1 cellular context compared by ENCODE assay signal in the genomic region with DNA sequence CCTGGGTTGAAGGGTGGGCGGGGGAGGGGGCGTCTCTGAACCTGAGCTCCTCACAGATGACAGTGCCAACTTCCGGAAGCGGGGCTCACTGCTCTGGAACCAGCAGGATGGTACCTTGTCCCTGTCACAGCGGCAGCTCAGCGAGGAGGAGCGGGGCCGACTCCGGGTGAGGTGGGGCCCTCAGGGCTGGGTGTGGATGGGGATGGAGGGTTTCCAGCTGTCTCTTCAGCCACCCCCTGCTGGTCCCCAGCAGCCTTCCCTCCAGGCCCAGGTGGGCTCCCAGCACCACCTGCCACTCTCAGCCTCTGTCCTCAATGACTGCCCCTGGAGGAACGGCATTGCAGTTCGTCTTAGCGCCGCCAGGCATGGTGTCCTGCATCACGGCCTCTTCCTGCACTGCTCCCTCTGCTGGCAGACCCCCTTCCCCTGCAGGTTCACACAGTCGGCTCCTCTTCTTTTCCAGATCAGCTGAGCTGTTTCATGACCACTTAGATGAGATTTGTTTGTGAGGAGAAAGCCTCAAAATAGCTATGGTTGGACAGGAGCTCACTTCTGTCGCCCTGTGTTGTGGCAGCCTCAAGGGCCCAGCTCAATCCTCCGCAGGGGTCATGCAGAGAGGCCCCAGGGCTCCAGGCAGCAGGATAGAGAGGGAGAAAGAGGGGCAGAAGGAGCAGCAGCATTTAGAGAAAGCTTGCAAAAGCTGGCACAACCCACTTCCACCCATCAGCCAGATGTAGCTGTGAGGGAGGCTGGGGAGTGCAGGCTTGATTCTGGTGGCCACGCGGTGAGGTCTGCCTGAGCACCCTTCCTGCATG.
A peak's percentile ranks its signal among the peaks of the same experiment; 100 is the strongest.
TF ChIP-seq lines count a peak whose summit lies in the region.

No MANE protein-coding gene starts in this region.

TF ChIP-seq in HepG2, 621 proteins besides CTCF, POLR2A, EP300 and RAD21 (continued from another document and continues in another):
- TF ChIP-seq, protein P1, sequence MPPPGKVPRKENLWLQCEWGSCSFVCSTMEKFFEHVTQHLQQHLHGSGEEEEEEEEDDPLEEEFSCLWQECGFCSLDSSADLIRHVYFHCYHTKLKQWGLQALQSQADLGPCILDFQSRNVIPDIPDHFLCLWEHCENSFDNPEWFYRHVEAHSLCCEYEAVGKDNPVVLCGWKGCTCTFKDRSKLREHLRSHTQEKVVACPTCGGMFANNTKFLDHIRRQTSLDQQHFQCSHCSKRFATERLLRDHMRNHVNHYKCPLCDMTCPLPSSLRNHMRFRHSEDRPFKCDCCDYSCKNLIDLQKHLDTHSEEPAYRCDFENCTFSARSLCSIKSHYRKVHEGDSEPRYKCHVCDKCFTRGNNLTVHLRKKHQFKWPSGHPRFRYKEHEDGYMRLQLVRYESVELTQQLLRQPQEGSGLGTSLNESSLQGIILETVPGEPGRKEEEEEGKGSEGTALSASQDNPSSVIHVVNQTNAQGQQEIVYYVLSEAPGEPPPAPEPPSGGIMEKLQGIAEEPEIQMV (CRISPR knock-in tag; IDR thresholded peaks at IDR 0.05; ENCODE audit: low read depth) = no peak
- TF ChIP-seq ZNF12 (CRISPR knock-in tag; IDR thresholded peaks at IDR 0.05) (no peak), ZNF615 (CRISPR knock-in tag; IDR thresholded peaks at IDR 0.05; ENCODE audit: borderline replicate concordance) (no peak), MXI1 (IDR thresholded peaks at IDR 0.05; ENCODE audit: borderline replicate concordance, low read depth, low read length) (0 out of 3 replicates have a peak, but pooled peaks have one; percentile 10), SP1 (IDR thresholded peaks at IDR 0.05) (no peak), SP1 (CRISPR knock-in tag; IDR thresholded peaks at IDR 0.05) (0 out of 2 replicates have a peak, but pooled peaks have one; percentile 19), THAP11 (CRISPR knock-in tag; IDR thresholded peaks at IDR 0.05) (peak; percentile 52; the same call in 1 of the 2 replicates), HNRNPLL (IDR thresholded peaks at IDR 0.05; ENCODE audit: low read depth, low read length, poor library complexity, severe bottlenecking) (no peak), ZNF230 (CRISPR knock-in tag; IDR thresholded peaks at IDR 0.05) (no peak), JARID2 (CRISPR knock-in tag; IDR thresholded peaks at IDR 0.05; ENCODE audit: insufficient replicate concordance) (no peak), GABPB1 (CRISPR knock-in tag; IDR thresholded peaks at IDR 0.05) (peak; percentile 39; the same call in 1 of the 2 replicates), ZFX (CRISPR knock-in tag; IDR thresholded peaks at IDR 0.05; ENCODE audit: low read depth) (peak; percentile 41; the same call in 1 of the 2 replicates), FOXA3 (CRISPR knock-in tag; IDR thresholded peaks at IDR 0.05) (peak; percentile 27; the same call in 1 of the 2 replicates), KLF12 (CRISPR knock-in tag; IDR thresholded peaks at IDR 0.05; ENCODE audit: borderline replicate concordance) (no peak), ZNF772 (CRISPR knock-in tag; IDR thresholded peaks at IDR 0.05) (no peak), RFXAP (CRISPR knock-in tag; IDR thresholded peaks at IDR 0.05; ENCODE audit: borderline replicate concordance) (no peak), ZSCAN20 (CRISPR knock-in tag; IDR thresholded peaks at IDR 0.05; ENCODE audit: borderline replicate concordance) (no peak), FOXO1 (CRISPR knock-in tag; IDR thresholded peaks at IDR 0.05) (0 out of 2 replicates have a peak, but pooled peaks have one; percentile 20), ZNF143 (CRISPR knock-in tag; IDR thresholded peaks at IDR 0.05) (no peak), RXRA (CRISPR knock-in tag; IDR thresholded peaks at IDR 0.05) (0 out of 2 replicates have a peak, but pooled peaks have one; percentile 27), THYN1 (CRISPR knock-in tag; IDR thresholded peaks at IDR 0.05; ENCODE audit: borderline replicate concordance, low read depth) (no peak), ISL2 (CRISPR knock-in tag; IDR thresholded peaks at IDR 0.05) (no peak), TEAD3 (CRISPR knock-in tag; optimal IDR thresholded peaks at IDR 0.05; ENCODE audit: borderline replicate concordance) (peak; percentile 64), ZNF138 (CRISPR knock-in tag; IDR thresholded peaks at IDR 0.05; ENCODE audit: low read depth) (no peak), SAFB2 (CRISPR knock-in tag; IDR thresholded peaks at IDR 0.05; ENCODE audit: borderline replicate concordance, low read depth) (no peak), ERF (CRISPR knock-in tag; IDR thresholded peaks at IDR 0.05) (0 out of 2 replicates have a peak, but pooled peaks have one; percentile 54), U2AF1 (optimal IDR thresholded peaks at IDR 0.05; ENCODE audit: low read depth, low read length) (no peak), ZNF326 (CRISPR knock-in tag; IDR thresholded peaks at IDR 0.05; ENCODE audit: borderline replicate concordance) (no peak)
- TF ChIP-seq, protein P2, sequence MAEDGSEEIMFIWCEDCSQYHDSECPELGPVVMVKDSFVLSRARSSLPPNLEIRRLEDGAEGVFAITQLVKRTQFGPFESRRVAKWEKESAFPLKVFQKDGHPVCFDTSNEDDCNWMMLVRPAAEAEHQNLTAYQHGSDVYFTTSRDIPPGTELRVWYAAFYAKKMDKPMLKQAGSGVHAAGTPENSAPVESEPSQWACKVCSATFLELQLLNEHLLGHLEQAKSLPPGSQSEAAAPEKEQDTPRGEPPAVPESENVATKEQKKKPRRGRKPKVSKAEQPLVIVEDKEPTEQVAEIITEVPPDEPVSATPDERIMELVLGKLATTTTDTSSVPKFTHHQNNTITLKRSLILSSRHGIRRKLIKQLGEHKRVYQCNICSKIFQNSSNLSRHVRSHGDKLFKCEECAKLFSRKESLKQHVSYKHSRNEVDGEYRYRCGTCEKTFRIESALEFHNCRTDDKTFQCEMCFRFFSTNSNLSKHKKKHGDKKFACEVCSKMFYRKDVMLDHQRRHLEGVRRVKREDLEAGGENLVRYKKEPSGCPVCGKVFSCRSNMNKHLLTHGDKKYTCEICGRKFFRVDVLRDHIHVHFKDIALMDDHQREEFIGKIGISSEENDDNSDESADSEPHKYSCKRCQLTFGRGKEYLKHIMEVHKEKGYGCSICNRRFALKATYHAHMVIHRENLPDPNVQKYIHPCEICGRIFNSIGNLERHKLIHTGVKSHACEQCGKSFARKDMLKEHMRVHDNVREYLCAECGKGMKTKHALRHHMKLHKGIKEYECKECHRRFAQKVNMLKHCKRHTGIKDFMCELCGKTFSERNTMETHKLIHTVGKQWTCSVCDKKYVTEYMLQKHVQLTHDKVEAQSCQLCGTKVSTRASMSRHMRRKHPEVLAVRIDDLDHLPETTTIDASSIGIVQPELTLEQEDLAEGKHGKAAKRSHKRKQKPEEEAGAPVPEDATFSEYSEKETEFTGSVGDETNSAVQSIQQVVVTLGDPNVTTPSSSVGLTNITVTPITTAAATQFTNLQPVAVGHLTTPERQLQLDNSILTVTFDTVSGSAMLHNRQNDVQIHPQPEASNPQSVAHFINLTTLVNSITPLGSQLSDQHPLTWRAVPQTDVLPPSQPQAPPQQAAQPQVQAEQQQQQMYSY (CRISPR knock-in tag; IDR thresholded peaks at IDR 0.05) = no peak
- TF ChIP-seq, protein P3, sequence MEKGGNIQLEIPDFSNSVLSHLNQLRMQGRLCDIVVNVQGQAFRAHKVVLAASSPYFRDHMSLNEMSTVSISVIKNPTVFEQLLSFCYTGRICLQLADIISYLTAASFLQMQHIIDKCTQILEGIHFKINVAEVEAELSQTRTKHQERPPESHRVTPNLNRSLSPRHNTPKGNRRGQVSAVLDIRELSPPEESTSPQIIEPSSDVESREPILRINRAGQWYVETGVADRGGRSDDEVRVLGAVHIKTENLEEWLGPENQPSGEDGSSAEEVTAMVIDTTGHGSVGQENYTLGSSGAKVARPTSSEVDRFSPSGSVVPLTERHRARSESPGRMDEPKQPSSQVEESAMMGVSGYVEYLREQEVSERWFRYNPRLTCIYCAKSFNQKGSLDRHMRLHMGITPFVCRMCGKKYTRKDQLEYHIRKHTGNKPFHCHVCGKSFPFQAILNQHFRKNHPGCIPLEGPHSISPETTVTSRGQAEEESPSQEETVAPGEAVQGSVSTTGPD (CRISPR knock-in tag; IDR thresholded peaks at IDR 0.05) = no peak
- TF ChIP-seq, protein P4, sequence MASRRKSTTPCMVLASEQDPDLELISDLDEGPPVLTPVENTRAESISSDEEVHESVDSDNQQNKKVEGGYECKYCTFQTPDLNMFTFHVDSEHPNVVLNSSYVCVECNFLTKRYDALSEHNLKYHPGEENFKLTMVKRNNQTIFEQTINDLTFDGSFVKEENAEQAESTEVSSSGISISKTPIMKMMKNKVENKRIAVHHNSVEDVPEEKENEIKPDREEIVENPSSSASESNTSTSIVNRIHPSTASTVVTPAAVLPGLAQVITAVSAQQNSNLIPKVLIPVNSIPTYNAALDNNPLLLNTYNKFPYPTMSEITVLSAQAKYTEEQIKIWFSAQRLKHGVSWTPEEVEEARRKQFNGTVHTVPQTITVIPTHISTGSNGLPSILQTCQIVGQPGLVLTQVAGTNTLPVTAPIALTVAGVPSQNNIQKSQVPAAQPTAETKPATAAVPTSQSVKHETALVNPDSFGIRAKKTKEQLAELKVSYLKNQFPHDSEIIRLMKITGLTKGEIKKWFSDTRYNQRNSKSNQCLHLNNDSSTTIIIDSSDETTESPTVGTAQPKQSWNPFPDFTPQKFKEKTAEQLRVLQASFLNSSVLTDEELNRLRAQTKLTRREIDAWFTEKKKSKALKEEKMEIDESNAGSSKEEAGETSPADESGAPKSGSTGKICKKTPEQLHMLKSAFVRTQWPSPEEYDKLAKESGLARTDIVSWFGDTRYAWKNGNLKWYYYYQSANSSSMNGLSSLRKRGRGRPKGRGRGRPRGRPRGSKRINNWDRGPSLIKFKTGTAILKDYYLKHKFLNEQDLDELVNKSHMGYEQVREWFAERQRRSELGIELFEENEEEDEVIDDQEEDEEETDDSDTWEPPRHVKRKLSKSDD (CRISPR knock-in tag; IDR thresholded peaks at IDR 0.05; ENCODE audit: low read depth) = no peak
- TF ChIP-seq, protein P5, sequence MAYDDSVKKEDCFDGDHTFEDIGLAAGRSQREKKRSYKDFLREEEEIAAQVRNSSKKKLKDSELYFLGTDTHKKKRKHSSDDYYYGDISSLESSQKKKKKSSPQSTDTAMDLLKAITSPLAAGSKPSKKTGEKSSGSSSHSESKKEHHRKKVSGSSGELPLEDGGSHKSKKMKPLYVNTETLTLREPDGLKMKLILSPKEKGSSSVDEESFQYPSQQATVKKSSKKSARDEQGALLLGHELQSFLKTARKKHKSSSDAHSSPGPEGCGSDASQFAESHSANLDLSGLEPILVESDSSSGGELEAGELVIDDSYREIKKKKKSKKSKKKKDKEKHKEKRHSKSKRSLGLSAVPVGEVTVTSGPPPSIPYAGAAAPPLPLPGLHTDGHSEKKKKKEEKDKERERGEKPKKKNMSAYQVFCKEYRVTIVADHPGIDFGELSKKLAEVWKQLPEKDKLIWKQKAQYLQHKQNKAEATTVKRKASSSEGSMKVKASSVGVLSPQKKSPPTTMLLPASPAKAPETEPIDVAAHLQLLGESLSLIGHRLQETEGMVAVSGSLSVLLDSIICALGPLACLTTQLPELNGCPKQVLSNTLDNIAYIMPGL (CRISPR knock-in tag; IDR thresholded peaks at IDR 0.05; ENCODE audit: borderline replicate concordance in 1 of 2, low read depth in 1 of 2) = peak; percentile 76 to 84; a peak in 2 of 4 replicates
- TF ChIP-seq, protein P6, sequence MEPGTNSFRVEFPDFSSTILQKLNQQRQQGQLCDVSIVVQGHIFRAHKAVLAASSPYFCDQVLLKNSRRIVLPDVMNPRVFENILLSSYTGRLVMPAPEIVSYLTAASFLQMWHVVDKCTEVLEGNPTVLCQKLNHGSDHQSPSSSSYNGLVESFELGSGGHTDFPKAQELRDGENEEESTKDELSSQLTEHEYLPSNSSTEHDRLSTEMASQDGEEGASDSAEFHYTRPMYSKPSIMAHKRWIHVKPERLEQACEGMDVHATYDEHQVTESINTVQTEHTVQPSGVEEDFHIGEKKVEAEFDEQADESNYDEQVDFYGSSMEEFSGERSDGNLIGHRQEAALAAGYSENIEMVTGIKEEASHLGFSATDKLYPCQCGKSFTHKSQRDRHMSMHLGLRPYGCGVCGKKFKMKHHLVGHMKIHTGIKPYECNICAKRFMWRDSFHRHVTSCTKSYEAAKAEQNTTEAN (CRISPR knock-in tag; conservative IDR thresholded peaks at IDR 0.05) = no peak
- TF ChIP-seq, protein P7, sequence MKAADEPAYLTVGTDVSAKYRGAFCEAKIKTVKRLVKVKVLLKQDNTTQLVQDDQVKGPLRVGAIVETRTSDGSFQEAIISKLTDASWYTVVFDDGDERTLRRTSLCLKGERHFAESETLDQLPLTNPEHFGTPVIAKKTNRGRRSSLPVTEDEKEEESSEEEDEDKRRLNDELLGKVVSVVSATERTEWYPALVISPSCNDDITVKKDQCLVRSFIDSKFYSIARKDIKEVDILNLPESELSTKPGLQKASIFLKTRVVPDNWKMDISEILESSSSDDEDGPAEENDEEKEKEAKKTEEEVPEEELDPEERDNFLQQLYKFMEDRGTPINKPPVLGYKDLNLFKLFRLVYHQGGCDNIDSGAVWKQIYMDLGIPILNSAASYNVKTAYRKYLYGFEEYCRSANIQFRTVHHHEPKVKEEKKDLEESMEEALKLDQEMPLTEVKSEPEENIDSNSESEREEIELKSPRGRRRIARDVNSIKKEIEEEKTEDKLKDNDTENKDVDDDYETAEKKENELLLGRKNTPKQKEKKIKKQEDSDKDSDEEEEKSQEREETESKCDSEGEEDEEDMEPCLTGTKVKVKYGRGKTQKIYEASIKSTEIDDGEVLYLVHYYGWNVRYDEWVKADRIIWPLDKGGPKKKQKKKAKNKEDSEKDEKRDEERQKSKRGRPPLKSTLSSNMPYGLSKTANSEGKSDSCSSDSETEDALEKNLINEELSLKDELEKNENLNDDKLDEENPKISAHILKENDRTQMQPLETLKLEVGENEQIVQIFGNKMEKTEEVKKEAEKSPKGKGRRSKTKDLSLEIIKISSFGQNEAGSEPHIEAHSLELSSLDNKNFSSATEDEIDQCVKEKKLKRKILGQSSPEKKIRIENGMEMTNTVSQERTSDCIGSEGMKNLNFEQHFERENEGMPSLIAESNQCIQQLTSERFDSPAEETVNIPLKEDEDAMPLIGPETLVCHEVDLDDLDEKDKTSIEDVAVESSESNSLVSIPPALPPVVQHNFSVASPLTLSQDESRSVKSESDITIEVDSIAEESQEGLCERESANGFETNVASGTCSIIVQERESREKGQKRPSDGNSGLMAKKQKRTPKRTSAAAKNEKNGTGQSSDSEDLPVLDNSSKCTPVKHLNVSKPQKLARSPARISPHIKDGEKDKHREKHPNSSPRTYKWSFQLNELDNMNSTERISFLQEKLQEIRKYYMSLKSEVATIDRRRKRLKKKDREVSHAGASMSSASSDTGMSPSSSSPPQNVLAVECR (CRISPR knock-in tag; IDR thresholded peaks at IDR 0.05; ENCODE audit: borderline replicate concordance) = no peak
- TF ChIP-seq, protein P8, sequence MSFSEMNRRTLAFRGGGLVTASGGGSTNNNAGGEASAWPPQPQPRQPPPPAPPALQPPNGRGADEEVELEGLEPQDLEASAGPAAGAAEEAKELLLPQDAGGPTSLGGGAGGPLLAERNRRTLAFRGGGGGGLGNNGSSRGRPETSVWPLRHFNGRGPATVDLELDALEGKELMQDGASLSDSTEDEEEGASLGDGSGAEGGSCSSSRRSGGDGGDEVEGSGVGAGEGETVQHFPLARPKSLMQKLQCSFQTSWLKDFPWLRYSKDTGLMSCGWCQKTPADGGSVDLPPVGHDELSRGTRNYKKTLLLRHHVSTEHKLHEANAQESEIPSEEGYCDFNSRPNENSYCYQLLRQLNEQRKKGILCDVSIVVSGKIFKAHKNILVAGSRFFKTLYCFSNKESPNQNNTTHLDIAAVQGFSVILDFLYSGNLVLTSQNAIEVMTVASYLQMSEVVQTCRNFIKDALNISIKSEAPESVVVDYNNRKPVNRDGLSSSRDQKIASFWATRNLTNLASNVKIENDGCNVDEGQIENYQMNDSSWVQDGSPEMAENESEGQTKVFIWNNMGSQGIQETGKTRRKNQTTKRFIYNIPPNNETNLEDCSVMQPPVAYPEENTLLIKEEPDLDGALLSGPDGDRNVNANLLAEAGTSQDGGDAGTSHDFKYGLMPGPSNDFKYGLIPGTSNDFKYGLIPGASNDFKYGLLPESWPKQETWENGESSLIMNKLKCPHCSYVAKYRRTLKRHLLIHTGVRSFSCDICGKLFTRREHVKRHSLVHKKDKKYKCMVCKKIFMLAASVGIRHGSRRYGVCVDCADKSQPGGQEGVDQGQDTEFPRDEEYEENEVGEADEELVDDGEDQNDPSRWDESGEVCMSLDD (CRISPR knock-in tag; IDR thresholded peaks at IDR 0.05; ENCODE audit: borderline replicate concordance) = no peak
